In the genomic region with DNA sequence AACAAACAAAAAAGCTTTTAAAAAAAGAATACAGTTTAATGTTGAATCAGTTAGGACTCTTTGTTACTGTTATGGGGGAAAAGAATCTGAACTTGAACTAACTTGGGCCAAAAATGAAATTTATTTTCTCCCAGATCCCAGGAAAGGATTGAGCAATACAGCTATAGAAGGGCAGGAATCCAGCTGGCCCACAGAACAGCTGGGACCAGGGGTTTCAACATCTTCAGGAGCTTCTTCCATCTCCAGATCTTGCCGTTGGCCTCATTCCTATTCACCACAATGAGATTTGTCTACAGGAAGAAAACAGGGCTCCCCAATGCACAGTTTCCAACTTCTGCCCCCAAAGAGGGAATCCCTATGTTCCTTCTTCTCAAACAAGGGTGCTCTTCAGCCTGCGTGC, we compare ENCODE assay signal across 1 cellular context.
TF ChIP-seq lines count a peak whose summit lies in the region.

No MANE protein-coding gene starts in this region.

TF ChIP-seq in IMR-90, 13 proteins besides CTCF, POLR2A, EP300 and RAD21:
- TF ChIP-seq MAZ (IDR thresholded peaks at IDR 0.05; ENCODE audit: borderline replicate concordance, low read depth, low read length) (no peak), CEBPB (IDR thresholded peaks at IDR 0.05; ENCODE audit: low read depth, low read length) (peak; percentile 75), NFE2L2 (IDR thresholded peaks at IDR 0.05; ENCODE audit: low read depth, low read length) (no peak)
